Comparison of ENCODE assay signal across 12 cellular contexts in genomic region chr19:2371656-2372055, GRCh38.
DNase-seq lines count a peak whose midpoint lies in the region; ATAC-seq and TF ChIP-seq lines count a peak whose summit lies in the region.
"Had no signal": no experiment of that assay in that cellular context is flagged by ENCODE, and none has a peak within 500 bp of the region (broad histone marks: within the 10 kb centered on the region; RNA-seq: fewer than 3 reads in every experiment).

No MANE protein-coding gene starts in this region.

- no peak for ATAC-seq in HG02588 (IDR thresholded peaks at IDR 0.05; ENCODE audit: unreplicated experiment)

- H3K27ac ChIP-seq in caudate nucleus (ENCODE audit: low read depth, low read length) (no peak overlapping the region), brain microvascular endothelial cell (no peak overlapping the region)
- H3K27ac ChIP-seq: esophagus muscularis mucosa, thoracic aorta had no signal

- H3K4me3 ChIP-seq in brain microvascular endothelial cell (ENCODE audit: low read depth, low read length) = no peak overlapping the region
- H3K4me3 ChIP-seq: esophagus muscularis mucosa, thoracic aorta had no signal

- in situ Hi-C loops in brain microvascular endothelial cell (cut with HindIII; ENCODE audit: low pct_ligation_motif_present, low sequenced_read_pairs) = no loop called here

- H3K36me3 ChIP-seq in brain microvascular endothelial cell (replicated peaks) = no peaks in the 10 kb centered on the region
- H3K36me3 ChIP-seq: esophagus muscularis mucosa, thoracic aorta had no signal

- no peaks in the 10 kb centered on the region for H3K27me3 ChIP-seq in brain microvascular endothelial cell (replicated peaks)

- peak; percentile 11 for DNase-seq in CD1c-positive myeloid dendritic cell (ENCODE audit: extremely low spot score)
- peak; percentile 41 for DNase-seq in HK-2 (ENCODE audit: unreplicated experiment)
- peak; percentile 35 for DNase-seq in T1000 (lab: John Stamatoyannopoulos, UW)
- peak; percentile 13 for DNase-seq in kidney tubule cell (ENCODE audit: low spot score)
- no peak for DNase-seq in caudate nucleus (lab: John Stamatoyannopoulos, UW)
- DNase-seq in Kasumi-1 (lab: John Stamatoyannopoulos, UW) = no peak
- no peak for DNase-seq in brain microvascular endothelial cell
- DNase-seq: glutamatergic neuron, NCI-H1105 had no signal

- TF ChIP-seq CTCF in brain microvascular endothelial cell (IDR thresholded peaks at IDR 0.05; ENCODE audit: low read depth, low read length, missing control alignments) = no peak

Comparison
In these comparisons a context has a peak if more than half of its experiments do, and no peak if none do; other contexts are left out.
1. DNase-seq: peak in CD1c-positive myeloid dendritic cell (single experiment), HK-2 (single experiment), T1000 (single experiment) and kidney tubule cell (single experiment); none in caudate nucleus (0 of 61), Kasumi-1 (0 of 2) and brain microvascular endothelial cell (single experiment).